ENCODE assay signal across 8 cellular contexts in genomic region chr2:61536723-61537581, GRCh38. TPM values are rescaled to one million over a fixed set of nuclear protein-coding genes. Genes with fewer than 3 reads are reported as not detected.
A peak's percentile ranks its signal among the peaks of the same experiment; 100 is the strongest.
DNase-seq lines count a peak whose midpoint lies in the region; ATAC-seq and TF ChIP-seq lines count a peak whose summit lies in the region.

No MANE protein-coding gene starts in this region.

- H3K9me3 ChIP-seq in SJCRH30 (replicated peaks) (no peaks in the 10 kb centered on the region), gastroesophageal sphincter (no peaks in the 10 kb centered on the region), neutrophil (no peaks in the 10 kb centered on the region)

- H3K36me3 ChIP-seq in GM23338 (ENCODE audit: insufficient read depth) = no peaks in the 10 kb centered on the region
- H3K36me3 ChIP-seq in SJCRH30 = peaks cover 20% of the 10 kb centered on the region
- peaks cover 0 to 6% of the 10 kb centered on the region in 2 donors for H3K36me3 ChIP-seq in gastroesophageal sphincter
- no peaks in the 10 kb centered on the region for H3K36me3 ChIP-seq in neutrophil

- intact Hi-C loops in activated naive CD4-positive, alpha-beta T cell treated with anti-CD3 and anti-CD28 coated beads for 36 hours (cut with micrococcal nuclease) = loop anchor here (1.0 to 5.0 kb wide), 8 partner anchors 10 to 662 kb away; partner anchors contain the start of gene COMMD1

- H3K4me2 ChIP-seq in GM23338 = peak overlapping the region; percentile 77

- H3K4me3 ChIP-seq in GM23338 (peak overlapping the region; percentile 82), SJCRH30 (peak overlapping the region; percentile 91), gastroesophageal sphincter (peak overlapping the region; percentile 74 to 81), neutrophil (ENCODE audit: low read depth in 1 of 2, low read length in 1 of 2) (peak overlapping the region; percentile 77 to 95)

- peaks cover 19% of the 10 kb centered on the region for H3K27me3 Mint-ChIP-seq in GM23338 (ENCODE audit: insufficient read depth, low read depth, poor library complexity)
- H3K27me3 Mint-ChIP-seq in activated naive CD4-positive, alpha-beta T cell treated with anti-CD3 and anti-CD28 coated beads for 36 hours (ENCODE audit: low read depth) = no peaks in the 10 kb centered on the region

- WGBS in gastroesophageal sphincter (ENCODE audit: low coverage in 1 of 2), 2 donors = 0 to 2% methylated on average over 3 to 11 of the region's 60 CpGs

- TF ChIP-seq POLR2A in gastroesophageal sphincter (IDR thresholded peaks at IDR 0.05) = peak; percentile 27 to 28

- H3K4me1 Mint-ChIP-seq in GM23338 = peaks cover 23% of the 10 kb centered on the region; the same call in 2 of the 3 replicates
- peaks cover 31% of the 10 kb centered on the region for H3K4me1 Mint-ChIP-seq in activated naive CD4-positive, alpha-beta T cell treated with anti-CD3 and anti-CD28 coated beads for 36 hours (ENCODE audit: low read depth)

- peaks cover 49% of the 10 kb centered on the region for H3K36me3 Mint-ChIP-seq in GM23338 (ENCODE audit: low read depth)
- peaks cover 15% of the 10 kb centered on the region for H3K36me3 Mint-ChIP-seq in activated naive CD4-positive, alpha-beta T cell treated with anti-CD3 and anti-CD28 coated beads for 36 hours (ENCODE audit: low read depth)

- H3F3A ChIP-seq in GM23338 (replicated peaks; ENCODE audit: low read depth) = peaks cover 11% of the 10 kb centered on the region

- no peak overlapping the region for H2AFZ ChIP-seq in GM23338

- H3K9me3 Mint-ChIP-seq in GM23338 = peaks cover 12% of the 10 kb centered on the region
- H3K9me3 Mint-ChIP-seq in activated naive CD4-positive, alpha-beta T cell treated with anti-CD3 and anti-CD28 coated beads for 36 hours = no peaks in the 10 kb centered on the region

- ATAC-seq in GM23338 = peak; percentile 71
- ATAC-seq in gastroesophageal sphincter = peak; percentile 61

- H3K27ac ChIP-seq in GM23338 (ENCODE audit: low read depth) (peak overlapping the region; percentile 97), SJCRH30 (peak overlapping the region; percentile 93), gastroesophageal sphincter (peak overlapping the region; percentile 84 to 98 (median 96)), neutrophil (peak overlapping the region; percentile 97), substantia nigra (ENCODE audit: low read depth, low read length, poor library complexity, severe bottlenecking) (peak overlapping the region; percentile 99)

- no peak for TF ChIP-seq CTCF in GM23338 (conservative IDR thresholded peaks at IDR 0.05; ENCODE audit: low read depth in 2 of 2)
- no peak for TF ChIP-seq CTCF in gastroesophageal sphincter (IDR thresholded peaks at IDR 0.05)
- no peak for TF ChIP-seq CTCF in neutrophil (IDR thresholded peaks at IDR 0.05)

- H4K20me1 ChIP-seq in GM23338 (replicated peaks; ENCODE audit: insufficient read depth) = peaks cover 36% of the 10 kb centered on the region

- peak; percentile 96 for DNase-seq in ELF-1 (ENCODE audit: low read depth, low spot score)
- peak; percentile 97 for DNase-seq in GM23338 (ENCODE audit: low spot score)
- DNase-seq in LHCN-M2 (ENCODE audit: low read depth) = peak; percentile 90
- peak; percentile 74 to 96 for DNase-seq in SJCRH30
- peak; percentile 90 for DNase-seq in activated naive CD4-positive, alpha-beta T cell treated with anti-CD3 and anti-CD28 coated beads for 36 hours
- peak; percentile 29 to 90 (median 74) for DNase-seq in substantia nigra (lab: John Stamatoyannopoulos, UW)

- H3K27ac Mint-ChIP-seq in GM23338 = peak overlapping the region; percentile 100
- H3K27ac Mint-ChIP-seq in activated naive CD4-positive, alpha-beta T cell treated with anti-CD3 and anti-CD28 coated beads for 36 hours = peak overlapping the region; percentile 97

- H3K9me2 ChIP-seq in GM23338 (ENCODE audit: insufficient read depth) = no peaks in the 10 kb centered on the region

- H3K4me3 Mint-ChIP-seq in GM23338 = peak overlapping the region; percentile 98
- H3K4me3 Mint-ChIP-seq in activated naive CD4-positive, alpha-beta T cell treated with anti-CD3 and anti-CD28 coated beads for 36 hours = peak overlapping the region; percentile 90

- peaks cover 57% of the 10 kb centered on the region for H3K79me2 ChIP-seq in GM23338 (replicated peaks; ENCODE audit: insufficient read depth)

- H3K4me1 ChIP-seq in GM23338 (ENCODE audit: insufficient read depth) (0 out of 2 replicates have a peak, but pooled peaks cover 6% of the 10 kb centered on the region), SJCRH30 (peaks cover 11% of the 10 kb centered on the region; the same call in 1 of the 2 replicates), gastroesophageal sphincter (peaks cover 0 to 49% (median 12%) of the 10 kb centered on the region in 3 donors), neutrophil (ENCODE audit: control insufficient read depth in 1 of 2, insufficient read depth in 1 of 2, low read depth in 1 of 2, low read length in 1 of 2) (peaks cover 33 to 34% of the 10 kb centered on the region in 2 experiments)

- no peak for TF ChIP-seq EP300 in gastroesophageal sphincter (IDR thresholded peaks at IDR 0.05)

- CTCF ChIA-PET in activated naive CD4-positive, alpha-beta T cell treated with anti-CD3 and anti-CD28 coated beads for 36 hours (lab: Charles Lee) = no interaction called here

- H3K27me3 ChIP-seq in GM23338 (ENCODE audit: insufficient read depth) (no peaks in the 10 kb centered on the region), SJCRH30 (no peaks in the 10 kb centered on the region), gastroesophageal sphincter (no peaks in the 10 kb centered on the region), neutrophil (no peaks in the 10 kb centered on the region)

TF ChIP-seq in GM23338, 12 proteins besides CTCF, POLR2A, EP300 and RAD21 (continues in another document):
- TF ChIP-seq POLR2AphosphoS5 (IDR thresholded peaks at IDR 0.05; ENCODE audit: low read depth) (peak; percentile 81), EZH2phosphoT487 (IDR thresholded peaks at IDR 0.05; ENCODE audit: unreplicated experiment) (no peak), ZNF331 (CRISPR knock-in tag; IDR thresholded peaks at IDR 0.05; ENCODE audit: low read depth) (no peak), ZNF462 (CRISPR knock-in tag; IDR thresholded peaks at IDR 0.05) (no peak)

RNA-seq across cellular contexts. Expression of gene XPO1, which starts 1.2 kb away (rescaled TPM):
- total RNA-seq in GM23338 (2014; rRNA removed; shearing (Covaris generic)) = 479 and 485 TPM in 2 replicates
- 98.9 and 115 TPM in 2 replicates for polyA plus RNA-seq in GM23338 (2016; fragmentation: Nextera tagmentation; extraction: Ambion mirVana)
- total RNA-seq in LHCN-M2 (2014; rRNA removed) (187 and 191 TPM in 2 replicates), gastroesophageal sphincter (100 to 1,000 TPM in 1 of 4 donors, 10 to 100 TPM in 3; 66.5 to 102 (median 72.1) TPM)
- 44.8 TPM for polyA plus RNA-seq in LHCN-M2 (2012)
- 407 and 436 TPM in 2 replicates for total RNA-seq in SJCRH30 (2014; rRNA removed; shearing (Covaris generic))
- total RNA-seq in activated naive CD4-positive, alpha-beta T cell treated with anti-CD3 and anti-CD28 coated beads for 36 hours = 100 to 1,000 TPM; 201 to 203 TPM

Comparison
In these comparisons a context has a peak if more than half of its experiments do, and no peak if none do; other contexts are left out.
1. Peak in every context shown above with its lines: DNase-seq, ATAC-seq, H3K4me3 ChIP-seq and H3K27ac ChIP-seq.